34 cellular contexts compared by ENCODE assay signal in genomic region chr3:54028372-54028771, GRCh38.
"Had no signal": no experiment of that assay in that cellular context is flagged by ENCODE, and none has a peak within 500 bp of the region (broad histone marks: within the 10 kb centered on the region; RNA-seq: fewer than 3 reads in every experiment).

No MANE protein-coding gene starts in this region.

- FAIRE-seq: astrocyte, bronchial epithelial cell had no signal

- H3K4me3 ChIP-seq: adrenal gland, ascending aorta, body of pancreas, breast epithelium, cardiac muscle cell had no signal

- H3K4me1 ChIP-seq: adrenal gland, ascending aorta, body of pancreas, breast epithelium had no signal

- ATAC-seq: activated naive CD4-positive, alpha-beta T cell treated with anti-CD3 and anti-CD28 coated beads, Interleukin-2, amount 50 U/mL, for 72 hours; activated naive CD8-positive, alpha-beta T cell treated with anti-CD3 and anti-CD28 coated beads, Interleukin-2, amount 50 U/mL, for 24 hours; activated T-cell treated with anti-CD3 and anti-CD28 coated beads, Interleukin-2, amount 50 U/mL, for 4 hours; activated T-cell treated with anti-CD3 and anti-CD28 coated beads, Interleukin-2, amount 50 U/mL, for 72 hours; activated T-helper 17 cell treated with anti-CD3 and anti-CD28 coated beads, Interleukin-2, amount 50 U/mL, for 72 hours; body of pancreas had no signal

- H3K9me3 ChIP-seq: adrenal gland, ascending aorta, body of pancreas, breast epithelium had no signal

- H3K27me3 ChIP-seq: adrenal gland, ascending aorta, body of pancreas, brain microvascular endothelial cell, breast epithelium, cardiac muscle cell had no signal

- H3K36me3 ChIP-seq: adrenal gland, ascending aorta, brain microvascular endothelial cell, breast epithelium, cardiac muscle cell had no signal

- H3K27ac ChIP-seq: adrenal gland, ascending aorta, body of pancreas, brain microvascular endothelial cell, breast epithelium, cardiac muscle cell had no signal

- DNase-seq: activated effector memory CD4-positive, alpha-beta T cell treated with anti-CD3 and anti-CD28 coated beads, Interleukin-2, amount 50 U/mL, for 16 hours; activated effector memory CD4-positive, alpha-beta T cell treated with Interleukin-2 at 50 U/mL for 16 hours; activated gamma-delta T cell; activated gamma-delta T cell treated with Interleukin-2 at 50 U/mL for 16 hours; activated naive CD4-positive, alpha-beta T cell; activated naive CD4-positive, alpha-beta T cell treated with anti-CD3 and anti-CD28 coated beads for 36 hours; activated naive CD4-positive, alpha-beta T cell treated with anti-CD3 and anti-CD28 coated beads, Interleukin-2, amount 10 ng/mL, durations not matched to agents 7 days and 5 days; activated naive CD4-positive, alpha-beta T cell treated with anti-CD3 and anti-CD28 coated beads, Interleukin-2, amount 50 U/mL, for 16 hours; activated naive CD4-positive, alpha-beta T cell treated with Interleukin-2 at 50 U/mL for 16 hours; activated naive CD8-positive, alpha-beta T cell treated with anti-CD3 and anti-CD28 coated beads for 36 hours; activated naive CD8-positive, alpha-beta T cell treated with anti-CD3 and anti-CD28 coated beads, Interleukin-2, amount 10 ng/mL, durations not matched to agents 7 days and 5 days; activated naive CD8-positive, alpha-beta T cell treated with anti-CD3 and anti-CD28 coated beads, Interleukin-2, amount 50 U/mL, for 24 hours; activated T-cell treated with anti-CD3 and anti-CD28 coated beads, Interleukin-2, amount 50 U/mL, for 1 hour; activated T-cell treated with anti-CD3 and anti-CD28 coated beads, Interleukin-2, amount 50 U/mL, for 24 hours; activated T-cell treated with anti-CD3 and anti-CD28 coated beads, Interleukin-2, amount 50 U/mL, for 4 hours; activated T-cell treated with anti-CD3 and anti-CD28 coated beads, Interleukin-2, amount 50 U/mL, for 48 hours; activated T-cell treated with anti-CD3 and anti-CD28 coated beads, Interleukin-2, amount 50 U/mL, for 72 hours; adrenal gland; amniotic stem cell; amygdala; anterior cingulate cortex; aorta; body of pancreas; brain microvascular endothelial cell; caudate nucleus; central memory CD4-positive, alpha-beta T cell; cerebellar nuclear complex had no signal
